In the genomic region with DNA sequence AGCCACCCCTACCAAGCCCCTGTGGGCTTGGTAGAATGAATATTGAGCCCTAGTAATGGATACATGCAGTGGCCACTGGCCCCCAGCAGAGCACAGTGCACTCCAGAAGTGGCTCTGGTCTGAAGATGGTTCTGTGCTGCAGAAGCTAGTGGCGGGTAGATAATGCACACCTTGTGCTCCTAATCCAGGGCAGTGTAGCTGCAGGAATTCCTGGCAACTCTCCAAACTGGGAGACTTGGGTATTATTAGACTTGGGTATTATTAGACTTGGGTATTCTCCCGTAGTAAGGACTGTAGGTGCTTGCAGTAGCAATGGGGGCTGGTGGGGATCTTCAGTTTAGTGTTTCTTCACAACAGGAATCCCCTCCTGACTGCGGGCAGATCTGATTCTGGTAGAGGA, we compare ENCODE assay signal across 1 cellular context.
TF ChIP-seq lines count a peak whose summit lies in the region.

No MANE protein-coding gene starts in this region.

TF ChIP-seq in IMR-90, 13 proteins besides CTCF, POLR2A, EP300 and RAD21:
- no peak for TF ChIP-seq USF2 (IDR thresholded peaks at IDR 0.05; ENCODE audit: low read depth, low read length)
- no peak for TF ChIP-seq SMC3 (IDR thresholded peaks at IDR 0.05; ENCODE audit: low read depth, low read length)
- no peak for TF ChIP-seq ELK1 (IDR thresholded peaks at IDR 0.05; ENCODE audit: borderline replicate concordance, low read depth, low read length)
- TF ChIP-seq FOS (IDR thresholded peaks at IDR 0.05; ENCODE audit: low read depth, low read length): no peak
- no peak for TF ChIP-seq BHLHE40 (IDR thresholded peaks at IDR 0.05; ENCODE audit: low read depth, low read length)
